In genomic region chr9:7185612-7186011, GRCh38 we compare ENCODE assay signal across 11 cellular contexts.
A peak's percentile ranks its signal among the peaks of the same experiment; 100 is the strongest.
DNase-seq lines count a peak whose midpoint lies in the region; ATAC-seq and TF ChIP-seq lines count a peak whose summit lies in the region.
"Had no signal": no experiment of that assay in that cellular context is flagged by ENCODE, and none has a peak within 500 bp of the region (broad histone marks: within the 10 kb centered on the region; RNA-seq: fewer than 3 reads in every experiment).

No MANE protein-coding gene starts in this region.

- CTCF ChIA-PET in Caco-2 (lab: Charles Lee): no interaction called here

- H3K9me3 ChIP-seq in Caco-2: no peaks in the 10 kb centered on the region

- H3K27me3 Mint-ChIP-seq in Caco-2 (ENCODE audit: insufficient read depth, unreplicated experiment): peaks cover under 1% of the 10 kb centered on the region
- H3K27me3 Mint-ChIP-seq: activated CD4-positive, alpha-beta T cell treated with anti-CD3 and anti-CD28 coated beads for 36 hours had no signal

- no peak overlapping the region for H3K4me3 Mint-ChIP-seq in Caco-2 (ENCODE audit: unreplicated experiment)
- H3K4me3 Mint-ChIP-seq: activated CD4-positive, alpha-beta T cell treated with anti-CD3 and anti-CD28 coated beads for 36 hours had no signal

- TF ChIP-seq EP300 in Ishikawa (IDR thresholded peaks at IDR 0.05; ENCODE audit: borderline replicate concordance): peak; percentile 82

- no peaks in the 10 kb centered on the region; the same call in 1 of the 2 replicates for H3K4me1 ChIP-seq in Caco-2

- H3K9me3 Mint-ChIP-seq in Caco-2 (ENCODE audit: unreplicated experiment): no peaks in the 10 kb centered on the region

- ATAC-seq in GM21528 (IDR thresholded peaks at IDR 0.05; ENCODE audit: low FRiP score, unreplicated experiment): no peak
- ATAC-seq: activated CD4-positive, alpha-beta T cell treated with anti-CD3 and anti-CD28 coated beads for 36 hours had no signal

- H3K4me1 Mint-ChIP-seq in Caco-2 (ENCODE audit: low read depth, unreplicated experiment): no peaks in the 10 kb centered on the region
- H3K4me1 Mint-ChIP-seq: activated CD4-positive, alpha-beta T cell treated with anti-CD3 and anti-CD28 coated beads for 36 hours had no signal

- no peak overlapping the region for H3K27ac Mint-ChIP-seq in Caco-2 (ENCODE audit: unreplicated experiment)
- H3K27ac Mint-ChIP-seq: activated CD4-positive, alpha-beta T cell treated with anti-CD3 and anti-CD28 coated beads for 36 hours had no signal

- intact Hi-C loops in Caco-2 (cut with micrococcal nuclease; ENCODE audit: unreplicated experiment): loop anchor here (5.0 kb wide), 1 partner anchor 358 kb away; no protein-coding TSS in a partner anchor

- peak; percentile 10; the same call in 1 of the 2 replicates for TF ChIP-seq RAD21 in Ishikawa (IDR thresholded peaks at IDR 0.05; ENCODE audit: low read depth)

- POLR2A ChIA-PET in Caco-2 (lab: Charles Lee): no interaction called here

- H3K36me3 Mint-ChIP-seq in Caco-2 (ENCODE audit: insufficient read depth, unreplicated experiment): peaks cover 11% of the 10 kb centered on the region

- BruUV-seq in Caco-2 (replicated peaks; lab: Mats Ljungman, UMichigan): no TSS peak

- H3K27me3 ChIP-seq in Caco-2 (replicated peaks; ENCODE audit: control insufficient read depth, insufficient read depth, low read length): no peaks in the 10 kb centered on the region
- H3K27me3 ChIP-seq in kidney epithelial cell (ENCODE audit: control insufficient read depth, insufficient read depth, low read length): no peaks in the 10 kb centered on the region

- no peak overlapping the region for H3K4me3 ChIP-seq in Caco-2 (ENCODE audit: low read depth, low read length)
- H3K4me3 ChIP-seq in kidney epithelial cell (ENCODE audit: low read depth, low read length): no peak overlapping the region

- DNase-seq in Caco-2 (peak; percentile 23 to 38), cerebellum (ENCODE audit: low spot score) (peak; percentile 66), kidney epithelial cell (ENCODE audit: low read depth) (peak; percentile 90), NCI-H2107 treated with DMSO at 0.1 percent for 48 hours (lab: John Stamatoyannopoulos, UW; ENCODE audit: unreplicated experiment) (no peak), NCI-H187 treated with DMSO at 0.1 percent for 48 hours (lab: John Stamatoyannopoulos, UW) (no peak), SHP77 treated with DMSO at 0.1 percent for 48 hours (lab: John Stamatoyannopoulos, UW) (no peak)
- DNase-seq: amygdala, hypothalamus had no signal

- TF ChIP-seq CTCF in Caco-2 (IDR thresholded peaks at IDR 0.05; ENCODE audit: insufficient read depth in 1 of 2, low read depth in 1 of 2, low read length in 1 of 2, severe bottlenecking in 1 of 2, unreplicated experiment in 1 of 2): no peak
- TF ChIP-seq CTCF in kidney epithelial cell (IDR thresholded peaks at IDR 0.05; ENCODE audit: insufficient read depth, low read length, poor library complexity, severe bottlenecking): no peak

- H3K36me3 ChIP-seq in Caco-2 (ENCODE audit: control insufficient read depth, insufficient read depth, low read length) (no peaks in the 10 kb centered on the region), kidney epithelial cell (ENCODE audit: control insufficient read depth, insufficient read depth, low read length) (no peaks in the 10 kb centered on the region)

TF ChIP-seq in Ishikawa, 13 proteins besides CTCF, POLR2A, EP300 and RAD21:
- TF ChIP-seq CREB1 (IDR thresholded peaks at IDR 0.05; ENCODE audit: low read depth) (no peak), USF1 (IDR thresholded peaks at IDR 0.05) (no peak), ZBTB7A (IDR thresholded peaks at IDR 0.05; ENCODE audit: low read depth) (no peak), MAX (IDR thresholded peaks at IDR 0.05) (peak; percentile 38; the same call in 1 of the 2 replicates), TEAD4 (IDR thresholded peaks at IDR 0.05) (peak; percentile 97), REST (IDR thresholded peaks at IDR 0.05; ENCODE audit: low read depth) (peak; percentile 43; the same call in 1 of the 2 replicates), FOXM1 (IDR thresholded peaks at IDR 0.05; ENCODE audit: borderline replicate concordance, low read depth) (0 out of 2 replicates have a peak, but pooled peaks have one; percentile 34), NFIC (IDR thresholded peaks at IDR 0.05) (peak; percentile 91), TCF12 (IDR thresholded peaks at IDR 0.05; ENCODE audit: low read depth) (peak; percentile 84), TAF1 (IDR thresholded peaks at IDR 0.05; ENCODE audit: low read depth) (no peak), YY1 (IDR thresholded peaks at IDR 0.05; ENCODE audit: low read depth) (peak; percentile 36; the same call in 1 of the 2 replicates), CEBPB (IDR thresholded peaks at IDR 0.05) (peak; percentile 68; the same call in 1 of the 2 replicates), EGR1 (IDR thresholded peaks at IDR 0.05) (no peak)

Comparison
In these comparisons a context has a peak if more than half of its experiments do, and no peak if none do; other contexts are left out.
1. DNase-seq: peak in Caco-2 (2 of 2), cerebellum (single experiment) and kidney epithelial cell (single experiment); none in NCI-H2107 treated with DMSO at 0.1 percent for 48 hours (single experiment), NCI-H187 treated with DMSO at 0.1 percent for 48 hours (single experiment) and SHP77 treated with DMSO at 0.1 percent for 48 hours (single experiment).